25 cellular contexts compared by ENCODE assay signal in genomic region chr18:49527631-49528327, GRCh38. TPM values are rescaled to one million over a fixed set of nuclear protein-coding genes. Genes with fewer than 3 reads are reported as not detected.
A peak's percentile ranks its signal among the peaks of the same experiment; 100 is the strongest.
DNase-seq lines count a peak whose midpoint lies in the region; ATAC-seq and TF ChIP-seq lines count a peak whose summit lies in the region.
"Had no signal": no experiment of that assay in that cellular context is flagged by ENCODE, and none has a peak within 500 bp of the region (broad histone marks: within the 10 kb centered on the region; RNA-seq: fewer than 3 reads in every experiment).

No MANE protein-coding gene starts in this region.

- H3K27ac Mint-ChIP-seq in endodermal cell = peak overlapping the region; percentile 94
- no peak overlapping the region for H3K27ac Mint-ChIP-seq in stimulated activated effector memory CD8-positive, alpha-beta T cell treated with anti-CD3 and anti-CD28 coated beads, Interleukin-12 subunit alpha, Interleukin-12 subunit beta, amount 100 ng/mL, for 72 hours
- H3K27ac Mint-ChIP-seq: CD4-positive, alpha-beta T cell; T-helper 17 cell had no signal

- peaks cover 35% of the 10 kb centered on the region for H3K4me1 Mint-ChIP-seq in endodermal cell
- H3K4me1 Mint-ChIP-seq in stimulated activated effector memory CD8-positive, alpha-beta T cell treated with anti-CD3 and anti-CD28 coated beads, Interleukin-12 subunit alpha, Interleukin-12 subunit beta, amount 100 ng/mL, for 72 hours = no peaks in the 10 kb centered on the region
- H3K4me1 Mint-ChIP-seq: T-helper 17 cell had no signal

- H3K9me3 ChIP-seq in endodermal cell (ENCODE audit: control insufficient read depth, low read length) = peaks cover 52% of the 10 kb centered on the region

- WGBS in endodermal cell (ENCODE audit: insufficient coverage in 1 of 2, insufficient read length in 1 of 2), 2 experiments = 66 to 77% methylated on average over 8 of the region's 8 CpGs

- H3K27me3 ChIP-seq in endodermal cell (ENCODE audit: control insufficient read depth, insufficient read depth, low read length, poor library complexity, severe bottlenecking) = no peaks in the 10 kb centered on the region
- H3K27me3 ChIP-seq: BLaER1 treated with 17β-estradiol and CSF1 and Interleukin-3, amounts not matched to agents 10 nM and 100 nM had no signal

- H3K27me3 Mint-ChIP-seq in endodermal cell (ENCODE audit: insufficient read depth) = peaks cover 5% of the 10 kb centered on the region

- H3K9ac ChIP-seq in endodermal cell (ENCODE audit: extremely low read depth, low read length, poor library complexity, severe bottlenecking) = no peak overlapping the region
- H3K9ac ChIP-seq: BLaER1 treated with 17β-estradiol and CSF1 and Interleukin-3, amounts not matched to agents 10 nM and 100 nM had no signal

- no peak for ATAC-seq in stimulated activated effector memory CD8-positive, alpha-beta T cell treated with anti-CD3 and anti-CD28 coated beads, Interleukin-12 subunit alpha, Interleukin-12 subunit beta, amount 100 ng/mL, for 72 hours
- ATAC-seq in activated CD4-positive, CD25-positive, alpha-beta regulatory T cell treated with anti-CD3 and anti-CD28 coated beads, Interleukin-2, amount 50 U/mL, for 24 hours = no peak
- ATAC-seq: Panc1, T-helper 17 cell had no signal

- H3K4me3 ChIP-seq in endodermal cell (ENCODE audit: low read length) = peak overlapping the region; percentile 36
- H3K4me3 ChIP-seq: BLaER1 treated with 17β-estradiol and CSF1 and Interleukin-3, amounts not matched to agents 10 nM and 100 nM; SK-N-MC had no signal

- H3K36me3 ChIP-seq in endodermal cell (ENCODE audit: control insufficient read depth, insufficient read depth, low read length) = no peaks in the 10 kb centered on the region
- H3K36me3 ChIP-seq: BLaER1 treated with 17β-estradiol and CSF1 and Interleukin-3, amounts not matched to agents 10 nM and 100 nM had no signal

- DNase-seq in activated CD8-positive, alpha-beta memory T cell treated with anti-CD3 and anti-CD28 coated beads for 24 hours = peak; percentile 9
- DNase-seq in activated CD8-positive, alpha-beta memory T cell treated with anti-CD3 and anti-CD28 coated beads, Interleukin-2, amount 50 U/mL, for 4 hours = no peak
- DNase-seq in NCI-H146 (lab: John Stamatoyannopoulos, UW) (peak; percentile 47), endodermal cell (peak; percentile 58), GM13976 (ENCODE audit: low spot score) (no peak)
- DNase-seq in stimulated activated effector memory CD8-positive, alpha-beta T cell treated with anti-CD3 and anti-CD28 coated beads, Interleukin-12 subunit alpha, Interleukin-12 subunit beta, amount 100 ng/mL, for 72 hours (ENCODE audit: low spot score in 2 of 2) = no peak
- DNase-seq: AML-193; CD4-positive, alpha-beta T cell; DMS79 treated with DMSO at 0.1 percent for 48 hours; GF-D8; GOT3; KBM-7; MV-4-11; NCI-H1105; NCI-H1436 treated with DMSO at 0.1 percent for 48 hours; NCI-H2029; NCI-H226; NCI-H510A; NCI-H69; SHP77 treated with DMSO at 0.1 percent for 48 hours; T-helper 17 cell had no signal

- peaks cover 10% of the 10 kb centered on the region for H3K4me1 ChIP-seq in endodermal cell (ENCODE audit: control insufficient read depth, insufficient read depth, low read length)

- peaks cover 5% of the 10 kb centered on the region for H3K36me3 Mint-ChIP-seq in endodermal cell (ENCODE audit: low read depth)
- H3K36me3 Mint-ChIP-seq in stimulated activated effector memory CD8-positive, alpha-beta T cell treated with anti-CD3 and anti-CD28 coated beads, Interleukin-12 subunit alpha, Interleukin-12 subunit beta, amount 100 ng/mL, for 72 hours = no peaks in the 10 kb centered on the region

- peaks cover 31% of the 10 kb centered on the region for H3K9me3 Mint-ChIP-seq in endodermal cell
- no peaks in the 10 kb centered on the region for H3K9me3 Mint-ChIP-seq in stimulated activated effector memory CD8-positive, alpha-beta T cell treated with anti-CD3 and anti-CD28 coated beads, Interleukin-12 subunit alpha, Interleukin-12 subunit beta, amount 100 ng/mL, for 72 hours
- H3K9me3 Mint-ChIP-seq: CD4-positive, alpha-beta T cell had no signal

- no peak overlapping the region for H3K27ac ChIP-seq in endodermal cell (ENCODE audit: low read depth, low read length)
- H3K27ac ChIP-seq: BLaER1 treated with 17β-estradiol and CSF1 and Interleukin-3, amounts not matched to agents 10 nM and 100 nM; SK-N-MC had no signal

- TF ChIP-seq CTCF in endodermal cell (conservative IDR thresholded peaks at IDR 0.05) (no peak), GM13976 (IDR thresholded peaks at IDR 0.05; ENCODE audit: borderline replicate concordance, control extremely low read depth, extremely low read depth, insufficient read depth, missing control alignments) (no peak)

- H3K4me3 Mint-ChIP-seq in endodermal cell = no peak overlapping the region
- no peak overlapping the region for H3K4me3 Mint-ChIP-seq in stimulated activated effector memory CD8-positive, alpha-beta T cell treated with anti-CD3 and anti-CD28 coated beads, Interleukin-12 subunit alpha, Interleukin-12 subunit beta, amount 100 ng/mL, for 72 hours
- H3K4me3 Mint-ChIP-seq: CD4-positive, alpha-beta T cell; T-helper 17 cell had no signal

- in situ Hi-C loops in GM13976 (cut with MboI; ENCODE audit: low sequenced_read_pairs, unreplicated experiment) = no loop called here

RNA-seq across cellular contexts. Expression of gene LIPG, which starts 34.1 kb away (rescaled TPM):
- total RNA-seq in endodermal cell = 1 to 10 TPM; 4.0 to 5.0 TPM
- polyA plus RNA-seq in endodermal cell (2013, experiment 1 of 2) = 62.8 TPM
- polyA plus RNA-seq in endodermal cell (2013, experiment 2 of 2) = 54.8 TPM
- total RNA-seq: CD4-positive, alpha-beta T cell; T-helper 17 cell had no signal

RNA-seq across cellular contexts. Expression of gene RPL17, which starts 35.5 kb away (rescaled TPM):
- 1,000 to 10,000 TPM; 1,984 to 2,143 TPM for total RNA-seq in endodermal cell
- polyA plus RNA-seq in endodermal cell (2013, experiment 1 of 2) = 2,711 TPM
- 2,580 TPM for polyA plus RNA-seq in endodermal cell (2013, experiment 2 of 2)

RNA-seq across cellular contexts. Expression of gene C18orf32, which starts 40.7 kb away (rescaled TPM):
- 10 to 100 TPM; 31.4 to 32.9 TPM for total RNA-seq in endodermal cell
- 54.5 TPM for polyA plus RNA-seq in endodermal cell (2013, experiment 1 of 2)
- 59.0 TPM for polyA plus RNA-seq in endodermal cell (2013, experiment 2 of 2)

Comparison
In these comparisons a context has a peak if more than half of its experiments do, and no peak if none do; other contexts are left out.
1. DNase-seq: peak in activated CD8-positive, alpha-beta memory T cell treated with anti-CD3 and anti-CD28 coated beads for 24 hours (single experiment), NCI-H146 (single experiment) and endodermal cell (single experiment); none in activated CD8-positive, alpha-beta memory T cell treated with anti-CD3 and anti-CD28 coated beads, Interleukin-2, amount 50 U/mL, for 4 hours (single experiment), GM13976 (single experiment) and stimulated activated effector memory CD8-positive, alpha-beta T cell treated with anti-CD3 and anti-CD28 coated beads, Interleukin-12 subunit alpha, Interleukin-12 subunit beta, amount 100 ng/mL, for 72 hours (0 of 2).